Comparison of ENCODE assay signal across 1 cellular context in genomic region chr5:65874241-65874640, GRCh38.
TF ChIP-seq lines count a peak whose summit lies in the region.

No MANE protein-coding gene starts in this region.

TF ChIP-seq in SK-N-SH treated with all-trans-retinoic acid at 6 μM for 48 hours, 23 proteins besides CTCF, POLR2A, EP300 and RAD21 (continued from another document):
- no peak for TF ChIP-seq ESRRG (CRISPR knock-in tag; IDR thresholded peaks at IDR 0.05)
TF ChIP-seq in SK-N-SH treated with all-trans-retinoic acid at 6 μM for 48 hours: peak in this region for 0.
